8 cellular contexts compared by ENCODE assay signal in genomic region chr16:72561-73537, GRCh38. TPM values are rescaled to one million over a fixed set of nuclear protein-coding genes. Genes with fewer than 3 reads are reported as not detected.
DNase-seq lines count a peak whose midpoint lies in the region; ATAC-seq and TF ChIP-seq lines count a peak whose summit lies in the region.

RHBDF1 (minus strand) TSS chr16:72631; CDS start chr16:65015, 7,616 bp downstream.

- peak within 1 kb of the TSS; percentile 89 for H3K4me3 Mint-ChIP-seq in activated naive CD8-positive, alpha-beta T cell

- peak within 1 kb of the TSS; percentile 90 for H3K4me2 ChIP-seq in parathyroid adenoma (ENCODE audit: low read length)

- peak within 1 kb of the TSS; percentile 46 for H3K9ac ChIP-seq in parathyroid adenoma

- ATAC-seq in HG02759 (IDR thresholded peaks at IDR 0.05; ENCODE audit: unreplicated experiment) (peak; percentile 46), GM21381 (IDR thresholded peaks at IDR 0.05; ENCODE audit: unreplicated experiment) (no peak)

- peaks cover 10% of the 10 kb centered on the region for H3K4me1 ChIP-seq in parathyroid adenoma

- no peaks in the 10 kb centered on the region for H3K27me3 ChIP-seq in parathyroid adenoma (ENCODE audit: control insufficient read depth, insufficient read depth, low read length)

- H3K9me3 ChIP-seq in parathyroid adenoma (ENCODE audit: control insufficient read depth, low read length) = no peaks in the 10 kb centered on the region

- H3K4me3 ChIP-seq in AG09309 (ENCODE audit: control insufficient read depth, low read depth, low read length) = peak within 1 kb of the TSS; percentile 87
- peak within 1 kb of the TSS; percentile 60 for H3K4me3 ChIP-seq in parathyroid adenoma (ENCODE audit: low read depth, low read length)

- peaks cover 14% of the 10 kb centered on the region for H3K4me1 Mint-ChIP-seq in activated naive CD8-positive, alpha-beta T cell (ENCODE audit: low read depth)

- H3K9me3 Mint-ChIP-seq in activated naive CD8-positive, alpha-beta T cell (ENCODE audit: low read depth) = no peaks in the 10 kb centered on the region

- peak within 1 kb of the TSS; percentile 64 for H3K27ac ChIP-seq in parathyroid adenoma

- intact Hi-C loops in cardiac septum (cut with DNase I) = no loop called here

- H3K36me3 ChIP-seq in parathyroid adenoma (ENCODE audit: control insufficient read depth, insufficient read depth, low read length) = no peaks in the 10 kb centered on the region

- no peaks in the 10 kb centered on the region for H3K36me3 Mint-ChIP-seq in activated naive CD8-positive, alpha-beta T cell

- H3K79me2 ChIP-seq in parathyroid adenoma = no peaks in the 10 kb centered on the region

- no peak within 1 kb of the TSS for H3K27ac Mint-ChIP-seq in activated naive CD8-positive, alpha-beta T cell

- TF ChIP-seq CTCF in AG09309 (IDR thresholded peaks at IDR 0.05; ENCODE audit: control insufficient read depth, insufficient read depth, low read depth, low read length, missing control alignments) (no peak), parathyroid adenoma (IDR thresholded peaks at IDR 0.05) (no peak)

- DNase-seq in AG09309 (ENCODE audit: low read depth) (no peak), cardiac septum (ENCODE audit: low spot score) (no peak), NOMO-1 (lab: John Stamatoyannopoulos, UW; ENCODE audit: unreplicated experiment in 2 of 2) (no peak)
- no peak for DNase-seq in NK-92 treated with Interleukin-12 subunit alpha and Interleukin-12 subunit beta, amount 100 ng/mL, for 24 hours (lab: John Stamatoyannopoulos, UW)

- peaks cover 9% of the 10 kb centered on the region for H3K27me3 Mint-ChIP-seq in activated naive CD8-positive, alpha-beta T cell

- peak within 1 kb of the TSS; percentile 80 for H2AFZ ChIP-seq in parathyroid adenoma

RNA-seq across cellular contexts. Expression of gene RHBDF1, which starts in this region (rescaled TPM):
- total RNA-seq in cardiac septum = 31.4 TPM
